In the genomic region with DNA sequence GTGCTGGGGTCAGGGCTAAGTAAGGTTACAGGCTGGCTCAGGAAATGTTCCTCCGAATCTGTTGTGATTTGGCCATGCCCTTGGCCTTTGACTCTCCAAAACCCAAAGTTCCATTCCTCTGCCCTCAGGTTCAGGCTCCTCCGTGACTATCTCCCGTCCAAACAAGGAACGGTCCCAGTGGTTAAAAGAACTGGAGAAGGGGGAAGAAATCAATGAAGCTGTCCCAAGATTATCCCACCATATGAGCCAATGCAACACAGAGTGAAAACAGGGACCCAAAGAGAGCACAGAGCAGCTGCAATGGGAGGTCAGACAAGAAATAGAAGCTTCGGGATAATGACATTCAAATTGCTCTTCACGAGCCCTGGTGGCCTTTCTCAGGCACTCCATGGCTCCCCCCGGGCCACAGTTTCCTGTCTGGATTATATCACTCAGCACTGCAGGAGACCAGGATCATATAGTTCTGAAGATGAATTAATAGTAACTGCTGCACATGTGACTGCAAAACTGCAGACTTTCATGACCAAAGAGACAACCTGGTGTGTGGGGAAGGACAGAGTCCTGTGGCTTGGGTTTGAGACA, we compare ENCODE assay signal across 22 cellular contexts.
A peak's percentile ranks its signal among the peaks of the same experiment; 100 is the strongest.
DNase-seq lines count a peak whose midpoint lies in the region; ATAC-seq, FAIRE-seq and TF ChIP-seq lines count a peak whose summit lies in the region.
"Had no signal": no experiment of that assay in that cellular context is flagged by ENCODE, and none has a peak within 500 bp of the region (broad histone marks: within the 10 kb centered on the region; RNA-seq: fewer than 3 reads in every experiment).

No MANE protein-coding gene starts in this region.

- no peak overlapping the region for H3K9ac ChIP-seq in SK-N-SH
- no peak overlapping the region for H3K9ac ChIP-seq in SK-N-MC (ENCODE audit: insufficient read length)
- no peak overlapping the region for H3K9ac ChIP-seq in mesenchymal stem cell (ENCODE audit: low read length)
- no peak overlapping the region for H3K9ac ChIP-seq in MM.1S (ENCODE audit: low read length)

- no peak overlapping the region for H3K18ac ChIP-seq in mesenchymal stem cell (ENCODE audit: low read depth in 1 of 2, low read length in 2 of 2)

- H3K36me3 ChIP-seq in SK-N-SH (replicated peaks in 1 of 2; ENCODE audit: control insufficient read depth in 1 of 2, insufficient read depth in 2 of 2, low read length in 1 of 2) (no peaks in the 10 kb centered on the region), SK-N-MC (ENCODE audit: insufficient read depth, low read length) (no peaks in the 10 kb centered on the region), mesenchymal stem cell (ENCODE audit: control insufficient read depth in 1 of 2, insufficient read depth in 2 of 2, low read depth in 1 of 2, low read length in 2 of 2) (no peaks in the 10 kb centered on the region), MM.1S (replicated peaks; ENCODE audit: insufficient read depth, low read length) (no peaks in the 10 kb centered on the region)
- H3K36me3 ChIP-seq: MG63, SJCRH30 had no signal

- no peak overlapping the region for H3K4ac ChIP-seq in mesenchymal stem cell (ENCODE audit: low read depth in 1 of 2, low read length in 2 of 2)

- no peak for FAIRE-seq in D721Med (lab: Jason Lieb, UNC)
- FAIRE-seq: H1 had no signal

- H3K9me3 ChIP-seq in SK-N-SH (no peaks in the 10 kb centered on the region), SK-N-MC (ENCODE audit: low read depth, low read length) (no peaks in the 10 kb centered on the region), mesenchymal stem cell (ENCODE audit: control insufficient read depth, low read length) (no peaks in the 10 kb centered on the region), MM.1S (replicated peaks; ENCODE audit: insufficient read depth, low read length) (no peaks in the 10 kb centered on the region)
- H3K9me3 ChIP-seq: MG63, SJCRH30 had no signal

- no peak overlapping the region for H2BK15ac ChIP-seq in mesenchymal stem cell (ENCODE audit: low read depth, poor library complexity, severe bottlenecking)

- peak overlapping the region; percentile 62 for H4K8ac ChIP-seq in mesenchymal stem cell (ENCODE audit: low read length)

- WGBS in SK-N-SH (ENCODE audit: low lambda C conversion rate) = 35% methylated on average over 7 of the region's 7 CpGs
- WGBS in mesenchymal stem cell = 18% methylated on average over 4 of the region's 7 CpGs

- no peak overlapping the region for H2BK12ac ChIP-seq in mesenchymal stem cell (ENCODE audit: low read length in 2 of 2)

- H3K27ac ChIP-seq in SK-N-SH (ENCODE audit: low read depth in 2 of 2, low read length in 1 of 2) = peak overlapping the region in 1 of 2 experiments; percentile 55; a peak in 1 of 4 replicates
- no peak overlapping the region for H3K27ac ChIP-seq in 22Rv1
- peak overlapping the region; percentile 37; the same call in 1 of the 2 replicates for H3K27ac ChIP-seq in SK-N-MC
- H3K27ac ChIP-seq in mesenchymal stem cell (ENCODE audit: low read length, poor library complexity, severe bottlenecking) = no peak overlapping the region
- no peak overlapping the region for H3K27ac ChIP-seq in MM.1S (ENCODE audit: low read length)
- H3K27ac ChIP-seq: RWPE1, SJCRH30 had no signal

- H3F3A ChIP-seq in SK-N-SH (replicated peaks; ENCODE audit: insufficient read depth) = no peaks in the 10 kb centered on the region
- no peaks in the 10 kb centered on the region for H3F3A ChIP-seq in MM.1S (ENCODE audit: insufficient read depth, low read length)

- H3K4me3 ChIP-seq in SK-N-SH (ENCODE audit: low read depth in 2 of 2, low read length in 1 of 2) (no peak overlapping the region), SK-N-MC (peak overlapping the region; percentile 23), mesenchymal stem cell (ENCODE audit: insufficient read depth in 1 of 2, low read depth in 1 of 2, low read length in 2 of 2) (no peak overlapping the region), MM.1S (ENCODE audit: low read length) (no peak overlapping the region)
- H3K4me3 ChIP-seq: MG63, SJCRH30 had no signal

- H3K27me3 ChIP-seq in SK-N-SH (ENCODE audit: insufficient read depth) (no peaks in the 10 kb centered on the region), mesenchymal stem cell (ENCODE audit: control insufficient read depth in 1 of 2, insufficient read depth in 1 of 2, low read length in 2 of 2) (no peaks in the 10 kb centered on the region), MM.1S (replicated peaks; ENCODE audit: insufficient read depth, low read length) (no peaks in the 10 kb centered on the region)
- H3K27me3 ChIP-seq: MG63 had no signal

- H2BK120ac ChIP-seq in mesenchymal stem cell (ENCODE audit: low read depth, low read length) = no peak overlapping the region

- TF ChIP-seq EP300 in SK-N-SH (IDR thresholded peaks at IDR 0.05; ENCODE audit: borderline replicate concordance in 1 of 2, low read depth in 1 of 2, low read length in 1 of 2) = peak in 1 of 2 experiments; percentile 88; a peak in 2 of 4 replicates

- H4K91ac ChIP-seq in mesenchymal stem cell (ENCODE audit: low read length) = no peak overlapping the region

- no peaks in the 10 kb centered on the region for H4K20me1 ChIP-seq in SK-N-SH (ENCODE audit: insufficient read depth)
- H4K20me1 ChIP-seq in MM.1S (ENCODE audit: insufficient read depth, low read length) = no peaks in the 10 kb centered on the region

- H2BK5ac ChIP-seq in mesenchymal stem cell (ENCODE audit: low read depth, low read length, poor library complexity, severe bottlenecking) = no peak overlapping the region

- TF ChIP-seq CTCF in SK-N-SH (IDR thresholded peaks at IDR 0.05) (no peak), 22Rv1 (IDR thresholded peaks at IDR 0.05) (peak; percentile 9; the same call in 1 of the 2 replicates), D721Med (IDR thresholded peaks at IDR 0.05; ENCODE audit: insufficient read depth, missing control alignments) (no peak), MM.1S (IDR thresholded peaks at IDR 0.05; ENCODE audit: low read length) (no peak)

- H2AK5ac ChIP-seq in mesenchymal stem cell (ENCODE audit: low read length, severe bottlenecking) = no peak overlapping the region

- TF ChIP-seq RAD21 in SK-N-SH (IDR thresholded peaks at IDR 0.05; ENCODE audit: low read length) = peak; percentile 32

- CTCF ChIA-PET in SK-N-SH (lab: Yijun Ruan, JAX) = interaction anchor here (0.6 to 1.3 kb wide), 4 partner anchors 11 to 112 kb away, joined by 3 to 6 read pairs (median 3); no protein-coding TSS in a partner anchor

- POLR2A ChIA-PET in SK-N-SH (lab: Yijun Ruan, JAX) = no interaction called here

- no peak overlapping the region for H3K14ac ChIP-seq in mesenchymal stem cell (ENCODE audit: low read length in 2 of 2)

- no peaks in the 10 kb centered on the region for H3K79me2 ChIP-seq in SK-N-SH (ENCODE audit: insufficient read depth)
- no peaks in the 10 kb centered on the region for H3K79me2 ChIP-seq in MM.1S (ENCODE audit: low read length)

- H3K4me2 ChIP-seq in SK-N-SH (no peak overlapping the region), mesenchymal stem cell (ENCODE audit: low read length, poor library complexity, severe bottlenecking) (no peak overlapping the region), MM.1S (ENCODE audit: low read depth, low read length) (no peak overlapping the region)

- H2AFZ ChIP-seq in SK-N-SH (ENCODE audit: low read depth) (no peak overlapping the region), mesenchymal stem cell (ENCODE audit: low read depth, low read length) (no peak overlapping the region), MM.1S (ENCODE audit: low read length) (no peak overlapping the region)

- H3K4me1 ChIP-seq in SK-N-SH (ENCODE audit: control insufficient read depth in 1 of 2, insufficient read depth in 2 of 2, low read depth in 1 of 2, low read length in 1 of 2) (peaks cover 0 to 12% of the 10 kb centered on the region in 2 experiments; a peak in 1 of 4 replicates), mesenchymal stem cell (ENCODE audit: control insufficient read depth, insufficient read depth, low read depth, low read length) (no peaks in the 10 kb centered on the region), MM.1S (ENCODE audit: low read length) (no peaks in the 10 kb centered on the region)
- H3K4me1 ChIP-seq: SJCRH30 had no signal

- H3K9me2 ChIP-seq in SK-N-SH (no peaks in the 10 kb centered on the region), MM.1S (replicated peaks; ENCODE audit: insufficient read depth, low read length) (no peaks in the 10 kb centered on the region)

- peak; percentile 58 for DNase-seq in SK-N-SH
- DNase-seq in SK-N-MC (ENCODE audit: low read depth, low spot score) = peak; percentile 86
- DNase-seq in mesenchymal stem cell = peak; percentile 38
- no peak for DNase-seq in D721Med (ENCODE audit: insufficient read length, low spot score)
- no peak for DNase-seq in NCI-H1930 (lab: John Stamatoyannopoulos, UW)
- no peak for DNase-seq in MM.1S
- DNase-seq: 8988T, AML-193, DMS53, GDM1, MG63, NCI-H1048, NCI-H1436, NCI-H187 treated with DMSO at 0.1 percent for 48 hours, NCI-H510A treated with DMSO at 0.1 percent for 48 hours, NCI-H748 treated with DMSO at 0.1 percent for 48 hours, SJCRH30, SW 1271 had no signal

- no peak; the same call in 2 of the 3 replicates for ATAC-seq in SK-N-SH treated with all-trans-retinoic acid at 6 μM for 48 hours

- H3K79me1 ChIP-seq in mesenchymal stem cell (replicated peaks; ENCODE audit: low read length, poor library complexity, severe bottlenecking) = no peaks in the 10 kb centered on the region

- no peak overlapping the region for H3K23ac ChIP-seq in mesenchymal stem cell (ENCODE audit: low read length in 2 of 2)

TF ChIP-seq in SK-N-SH, 30 proteins besides CTCF, POLR2A, EP300 and RAD21:
- TF ChIP-seq FOXM1 (IDR thresholded peaks at IDR 0.05; ENCODE audit: low read depth) (no peak), CHD2 (IDR thresholded peaks at IDR 0.05; ENCODE audit: low read length, partially characterized antibody) (peak; percentile 46), GATA2 (CRISPR knock-in tag; IDR thresholded peaks at IDR 0.05) (peak; percentile 15; the same call in 1 of the 2 replicates), RCOR1 (IDR thresholded peaks at IDR 0.05; ENCODE audit: low read length) (peak; percentile 76), FOXJ3 (CRISPR knock-in tag; IDR thresholded peaks at IDR 0.05) (0 out of 2 replicates have a peak, but pooled peaks have one; percentile 12)

TF ChIP-seq in SK-N-SH treated with all-trans-retinoic acid at 6 μM for 48 hours, 23 proteins besides CTCF, POLR2A, EP300 and RAD21 (continues in another document):
- TF ChIP-seq RARB (CRISPR knock-in tag; IDR thresholded peaks at IDR 0.05) = no peak
- no peak for TF ChIP-seq GLIS3 (CRISPR knock-in tag; IDR thresholded peaks at IDR 0.05)
- TF ChIP-seq, protein P1, sequence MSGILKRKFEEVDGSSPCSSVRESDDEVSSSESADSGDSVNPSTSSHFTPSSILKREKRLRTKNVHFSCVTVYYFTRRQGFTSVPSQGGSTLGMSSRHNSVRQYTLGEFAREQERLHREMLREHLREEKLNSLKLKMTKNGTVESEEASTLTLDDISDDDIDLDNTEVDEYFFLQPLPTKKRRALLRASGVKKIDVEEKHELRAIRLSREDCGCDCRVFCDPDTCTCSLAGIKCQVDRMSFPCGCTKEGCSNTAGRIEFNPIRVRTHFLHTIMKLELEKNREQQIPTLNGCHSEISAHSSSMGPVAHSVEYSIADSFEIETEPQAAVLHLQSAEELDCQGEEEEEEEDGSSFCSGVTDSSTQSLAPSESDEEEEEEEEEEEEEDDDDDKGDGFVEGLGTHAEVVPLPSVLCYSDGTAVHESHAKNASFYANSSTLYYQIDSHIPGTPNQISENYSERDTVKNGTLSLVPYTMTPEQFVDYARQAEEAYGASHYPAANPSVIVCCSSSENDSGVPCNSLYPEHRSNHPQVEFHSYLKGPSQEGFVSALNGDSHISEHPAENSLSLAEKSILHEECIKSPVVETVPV (CRISPR knock-in tag; IDR thresholded peaks at IDR 0.05) = no peak

Comparison
In these comparisons a context has a peak if more than half of its experiments do, and no peak if none do; other contexts are left out.
1. DNase-seq: peak in SK-N-SH (single experiment), SK-N-MC (single experiment) and mesenchymal stem cell (single experiment); none in D721Med (single experiment), NCI-H1930 (0 of 2) and MM.1S (single experiment).